ENCODE assay signal across 8 cellular contexts in genomic region chr7:128166603-128167315, GRCh38.
DNase-seq lines count a peak whose midpoint lies in the region; ATAC-seq and TF ChIP-seq lines count a peak whose summit lies in the region.

No MANE protein-coding gene starts in this region.

- no peaks in the 10 kb centered on the region for H3K9me3 ChIP-seq in parathyroid adenoma (ENCODE audit: control insufficient read depth, low read length)

- H2AFZ ChIP-seq in parathyroid adenoma, result peak overlapping the region; percentile 98

- no peak overlapping the region for H3K27ac ChIP-seq in parathyroid adenoma

- H3K79me2 ChIP-seq in parathyroid adenoma, result no peaks in the 10 kb centered on the region

- H3K4me1 ChIP-seq in parathyroid adenoma, result peaks cover 2% of the 10 kb centered on the region

- TF ChIP-seq CTCF in fibroblast of pulmonary artery (IDR thresholded peaks at IDR 0.05; ENCODE audit: low read length, missing control alignments) (no peak), parathyroid adenoma (IDR thresholded peaks at IDR 0.05) (no peak)

- peak overlapping the region; percentile 80 for H3K4me2 ChIP-seq in parathyroid adenoma (ENCODE audit: low read length)

- DNase-seq in activated T-cell treated with anti-CD3 and anti-CD28 coated beads, Interleukin-2, amount 50 U/mL, for 1 hour, result peak; percentile 26
- no peak for DNase-seq in activated T-cell treated with anti-CD3 and anti-CD28 coated beads for 4 hours
- DNase-seq in SW480 (ENCODE audit: low spot score), result peak; percentile 25
- DNase-seq in fibroblast of pulmonary artery (ENCODE audit: low read depth), result no peak
- DNase-seq in NK-92 treated with Interleukin-12 subunit alpha and Interleukin-12 subunit beta, amount 100 ng/mL, for 24 hours (lab: John Stamatoyannopoulos, UW), result no peak

- no peak overlapping the region for H3K9ac ChIP-seq in parathyroid adenoma

- H3K4me3 ChIP-seq in fibroblast of pulmonary artery (replicated peaks; ENCODE audit: low read depth, low read length) (peak overlapping the region; percentile 17), parathyroid adenoma (ENCODE audit: low read depth, low read length) (peak overlapping the region; percentile 49)

- ATAC-seq in HG02623 (IDR thresholded peaks at IDR 0.05; ENCODE audit: unreplicated experiment), result no peak
- no peak for ATAC-seq in HG03521 (IDR thresholded peaks at IDR 0.05; ENCODE audit: unreplicated experiment)

- no peaks in the 10 kb centered on the region for H3K36me3 ChIP-seq in parathyroid adenoma (ENCODE audit: control insufficient read depth, insufficient read depth, low read length)

- H3K27me3 ChIP-seq in parathyroid adenoma (ENCODE audit: control insufficient read depth, insufficient read depth, low read length), result no peaks in the 10 kb centered on the region

Comparison
In these comparisons a context has a peak if more than half of its experiments do, and no peak if none do; other contexts are left out.
1. DNase-seq: peak in activated T-cell treated with anti-CD3 and anti-CD28 coated beads, Interleukin-2, amount 50 U/mL, for 1 hour (single experiment) and SW480 (single experiment); none in activated T-cell treated with anti-CD3 and anti-CD28 coated beads for 4 hours (single experiment), fibroblast of pulmonary artery (single experiment) and NK-92 treated with Interleukin-12 subunit alpha and Interleukin-12 subunit beta, amount 100 ng/mL, for 24 hours (single experiment).